8 cellular contexts compared by ENCODE assay signal in genomic region chr1:119275145-119275929, GRCh38.
DNase-seq lines count a peak whose midpoint lies in the region; ATAC-seq and TF ChIP-seq lines count a peak whose summit lies in the region.

No MANE protein-coding gene starts in this region.

- ATAC-seq in HG03135 (IDR thresholded peaks at IDR 0.05; ENCODE audit: unreplicated experiment) (peak; percentile 59), gastroesophageal sphincter (no peak), omental fat pad (ENCODE audit: low FRiP score) (no peak)

- no peak for TF ChIP-seq EP300 in gastroesophageal sphincter (IDR thresholded peaks at IDR 0.05)

- 18 to 39% methylated on average over 3 to 4 of the region's 4 CpGs for WGBS in gastroesophageal sphincter (ENCODE audit: low coverage in 1 of 2), 2 donors

- no peak for TF ChIP-seq POLR2A in gastroesophageal sphincter (IDR thresholded peaks at IDR 0.05)

- TF ChIP-seq CTCF in GM06990 (IDR thresholded peaks at IDR 0.05; ENCODE audit: insufficient read depth, low read length, poor library complexity, severe bottlenecking) (peak; percentile 88), gastroesophageal sphincter (IDR thresholded peaks at IDR 0.05) (peak; percentile 20 to 63 (median 26)), omental fat pad (IDR thresholded peaks at IDR 0.05) (peak in 1 of 3 donors; percentile 16)

- no peaks in the 10 kb centered on the region for H3K9me3 ChIP-seq in gastroesophageal sphincter

- H3K27ac ChIP-seq in gastroesophageal sphincter = no peak overlapping the region

- no peaks in the 10 kb centered on the region; the same call in 1 of the 2 replicates for H3K27me3 ChIP-seq in GM06990 (replicated peaks; ENCODE audit: control insufficient read depth, insufficient read depth, low read length)
- H3K27me3 ChIP-seq in gastroesophageal sphincter = no peaks in the 10 kb centered on the region

- H3K4me3 ChIP-seq in GM06990 (replicated peaks; ENCODE audit: low read depth, low read length) (no peak overlapping the region), gastroesophageal sphincter (no peak overlapping the region)

- H3K36me3 ChIP-seq in GM06990 (ENCODE audit: control insufficient read depth, insufficient read depth, low read length) (no peaks in the 10 kb centered on the region), gastroesophageal sphincter (no peaks in the 10 kb centered on the region)

- DNase-seq in A172 (ENCODE audit: low spot score) (peak; percentile 71), GM06990 (ENCODE audit: extremely low read depth, insufficient read length) (no peak), NCI-H69 (lab: John Stamatoyannopoulos, UW) (peak; percentile 42), retina (peak; percentile 11), omental fat pad (ENCODE audit: low spot score) (no peak)
- peak; percentile 8 for DNase-seq in activated CD8-positive, alpha-beta memory T cell treated with anti-CD3 and anti-CD28 coated beads, Interleukin-2, amount 50 U/mL, for 24 hours (ENCODE audit: extremely low read depth)

- no peaks in the 10 kb centered on the region for H3K4me1 ChIP-seq in gastroesophageal sphincter

Comparison
In these comparisons a context has a peak if more than half of its experiments do, and no peak if none do; other contexts are left out.
1. DNase-seq: peak in A172 (single experiment), NCI-H69 (single experiment), activated CD8-positive, alpha-beta memory T cell treated with anti-CD3 and anti-CD28 coated beads, Interleukin-2, amount 50 U/mL, for 24 hours (single experiment) and retina (single experiment); none in GM06990 (single experiment) and omental fat pad (single experiment).